In the genomic region with DNA sequence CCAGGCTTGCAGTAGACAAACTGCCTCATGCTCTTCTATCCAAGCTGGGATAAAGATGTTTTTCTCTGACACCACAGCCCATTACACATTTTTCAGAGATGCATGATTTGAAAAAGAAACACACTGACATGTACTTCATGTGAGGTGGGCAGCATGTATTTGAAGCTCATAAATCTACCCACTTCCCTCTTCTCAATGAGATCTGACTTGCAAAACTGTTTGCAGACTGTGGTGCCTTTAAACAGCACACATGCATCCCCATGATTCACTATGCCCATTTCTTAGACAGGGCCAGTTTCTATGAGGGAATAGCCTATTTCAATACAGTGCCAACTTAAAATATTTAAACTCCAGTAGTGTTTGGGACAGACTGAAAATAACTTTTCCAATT, we compare ENCODE assay signal across 17 cellular contexts.
"Had no signal": no experiment of that assay in that cellular context is flagged by ENCODE, and none has a peak within 500 bp of the region (broad histone marks: within the 10 kb centered on the region; RNA-seq: fewer than 3 reads in every experiment).

No MANE protein-coding gene starts in this region.

- DNase-seq: activated CD4-positive, alpha-beta T cell treated with anti-CD3 and anti-CD28 coated beads for 1 hour; activated CD8-positive, alpha-beta memory T cell treated with anti-CD3 and anti-CD28 coated beads for 24 hours; activated CD8-positive, alpha-beta memory T cell treated with anti-CD3 and anti-CD28 coated beads, Interleukin-2, amount 50 U/mL, for 48 hours; activated effector memory CD4-positive, alpha-beta T cell treated with anti-CD3 and anti-CD28 coated beads, Interleukin-2, amount 50 U/mL, for 16 hours; activated T-cell treated with anti-CD3 and anti-CD28 coated beads, Interleukin-2, amount 50 U/mL, for 72 hours; foreskin melanocyte; glutamatergic neuron; hippocampal formation; islet precursor cell; left colon; lower lobe of right lung; ovary; stimulated activated CD4-positive, alpha-beta T cell treated with anti-CD3 and anti-CD28 coated beads, Interleukin-4, amount 100 ng/mL, for 24 hours; stimulated activated naive B cell treated with anti-CD40 and anti-IgM and Interleukin-4, amounts not matched to agents 10 μg/mL and 1 μg/mL and 100 μg/mL, for 72 hours; WERI-Rb-1 had no signal

- H3K9me3 ChIP-seq: lower lobe of right lung, ovary had no signal

- H3K4me2 ChIP-seq: smooth muscle cell had no signal

- H3K27me3 ChIP-seq: ovary had no signal

- H3K27ac ChIP-seq: epithelial cell of prostate, lower lobe of right lung, ovary, WERI-Rb-1 had no signal

- H3K36me3 ChIP-seq: lower lobe of right lung, ovary, WERI-Rb-1 had no signal

- H3K4me3 ChIP-seq: lower lobe of right lung, ovary, smooth muscle cell had no signal
